Comparison of ENCODE assay signal across 1 cellular context in the genomic region with DNA sequence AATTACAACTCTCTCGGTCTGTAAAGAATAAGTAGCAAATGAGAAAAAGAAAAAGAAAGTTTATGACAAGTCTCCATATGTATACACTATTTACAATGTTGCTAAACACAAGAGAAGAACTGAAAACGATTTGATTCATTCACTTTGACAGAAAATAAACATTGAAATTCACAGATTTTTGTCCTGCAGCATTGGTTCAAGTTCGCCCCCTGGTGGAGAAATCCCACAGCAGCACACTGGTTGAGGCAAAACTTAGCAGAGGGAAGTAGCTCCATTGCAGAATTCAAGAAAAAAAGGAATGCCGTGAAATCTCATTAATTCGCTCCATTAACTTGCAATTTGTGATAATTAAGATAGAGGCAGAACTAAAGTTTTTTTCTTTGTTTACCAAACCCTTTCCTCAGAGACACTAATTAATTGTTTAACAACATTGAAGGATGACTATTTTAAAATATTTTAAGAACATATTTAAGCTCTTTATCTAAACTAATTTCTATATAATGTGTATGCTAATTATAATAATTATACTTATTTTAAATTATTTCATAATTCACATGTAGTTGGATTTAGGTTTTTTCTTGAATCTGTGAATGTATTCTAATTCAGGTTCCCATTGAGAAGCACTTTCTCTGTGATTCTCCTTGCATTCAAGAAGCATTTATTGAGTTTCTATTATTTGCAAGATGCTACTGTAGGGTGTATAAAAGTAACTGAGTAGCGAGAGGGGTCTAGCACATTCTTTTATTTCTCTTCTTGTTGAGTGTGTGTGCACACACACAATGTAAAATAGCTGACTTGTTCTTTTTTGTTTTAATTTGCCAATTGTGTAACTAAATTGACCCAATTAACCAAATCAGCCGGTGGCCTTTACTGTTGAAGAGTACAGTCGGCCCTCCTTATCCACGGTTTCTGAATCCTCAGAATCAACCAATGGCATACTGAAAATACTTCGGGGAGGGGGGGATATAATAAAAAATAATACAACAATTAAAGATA.
TF ChIP-seq lines count a peak whose summit lies in the region.

No MANE protein-coding gene starts in this region.

TF ChIP-seq in IMR-90, 13 proteins besides CTCF, POLR2A, EP300 and RAD21 (continued from another document):
- TF ChIP-seq, protein P1, sequence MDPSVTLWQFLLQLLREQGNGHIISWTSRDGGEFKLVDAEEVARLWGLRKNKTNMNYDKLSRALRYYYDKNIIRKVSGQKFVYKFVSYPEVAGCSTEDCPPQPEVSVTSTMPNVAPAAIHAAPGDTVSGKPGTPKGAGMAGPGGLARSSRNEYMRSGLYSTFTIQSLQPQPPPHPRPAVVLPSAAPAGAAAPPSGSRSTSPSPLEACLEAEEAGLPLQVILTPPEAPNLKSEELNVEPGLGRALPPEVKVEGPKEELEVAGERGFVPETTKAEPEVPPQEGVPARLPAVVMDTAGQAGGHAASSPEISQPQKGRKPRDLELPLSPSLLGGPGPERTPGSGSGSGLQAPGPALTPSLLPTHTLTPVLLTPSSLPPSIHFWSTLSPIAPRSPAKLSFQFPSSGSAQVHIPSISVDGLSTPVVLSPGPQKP (IDR thresholded peaks at IDR 0.05; ENCODE audit: borderline replicate concordance, low read depth, low read length), result no peak
- no peak for TF ChIP-seq CEBPB (IDR thresholded peaks at IDR 0.05; ENCODE audit: low read depth, low read length)
- no peak for TF ChIP-seq MXI1 (IDR thresholded peaks at IDR 0.05; ENCODE audit: borderline replicate concordance, low read depth, low read length)
- no peak for TF ChIP-seq FOS (IDR thresholded peaks at IDR 0.05; ENCODE audit: low read depth, low read length)
